1 cellular context compared by ENCODE assay signal in genomic region chr20:32625996-32626395, GRCh38.
TF ChIP-seq lines count a peak whose summit lies in the region.

No MANE protein-coding gene starts in this region.

TF ChIP-seq in K562, 482 proteins besides CTCF, POLR2A, EP300 and RAD21 (continued from another document):
- no peak for TF ChIP-seq ELK3 (CRISPR knock-in tag; IDR thresholded peaks at IDR 0.05)
- no peak for TF ChIP-seq ZNF263 (CRISPR knock-in tag; IDR thresholded peaks at IDR 0.05; ENCODE audit: borderline replicate concordance)
- TF ChIP-seq ZBTB33 (CRISPR knock-in tag; IDR thresholded peaks at IDR 0.05), result no peak
- TF ChIP-seq EGR1 (conservative IDR thresholded peaks at IDR 0.05), result 0 out of 2 replicates have a peak, but pooled peaks have one; percentile 15
- no peak for TF ChIP-seq WHSC1 (IDR thresholded peaks at IDR 0.05; ENCODE audit: low read length)
- TF ChIP-seq SMARCB1 (IDR thresholded peaks at IDR 0.05; ENCODE audit: insufficient read length, low read depth), result no peak
- TF ChIP-seq ZNF780A (CRISPR knock-in tag; IDR thresholded peaks at IDR 0.05), result no peak
- no peak for TF ChIP-seq CBFB (CRISPR knock-in tag; IDR thresholded peaks at IDR 0.05)
- no peak for TF ChIP-seq SMAD2 (IDR thresholded peaks at IDR 0.05; ENCODE audit: low read depth, low read length)
- TF ChIP-seq THRAP3 (IDR thresholded peaks at IDR 0.05; ENCODE audit: borderline replicate concordance), result no peak
- no peak for TF ChIP-seq ZFPM2 (CRISPR knock-in tag; IDR thresholded peaks at IDR 0.05)
- no peak for TF ChIP-seq CBX1 (IDR thresholded peaks at IDR 0.05; ENCODE audit: low read depth)
- TF ChIP-seq MLLT1 (IDR thresholded peaks at IDR 0.05), result no peak
- peak; percentile 72 for TF ChIP-seq POLR2G (IDR thresholded peaks at IDR 0.05; ENCODE audit: low read depth, low read length)
- no peak for TF ChIP-seq ZNF318 (IDR thresholded peaks at IDR 0.05; ENCODE audit: borderline replicate concordance in 1 of 2, low read depth in 1 of 2)
- TF ChIP-seq ARID3A (IDR thresholded peaks at IDR 0.05; ENCODE audit: borderline replicate concordance, low read depth, low read length), result no peak
- TF ChIP-seq MECOM (CRISPR knock-in tag; IDR thresholded peaks at IDR 0.05), result no peak
- TF ChIP-seq HIVEP1 (CRISPR knock-in tag; IDR thresholded peaks at IDR 0.05), result no peak
- TF ChIP-seq RBM15 (IDR thresholded peaks at IDR 0.05; ENCODE audit: insufficient read depth, low read length), result no peak
- TF ChIP-seq CTBP1 (IDR thresholded peaks at IDR 0.05; ENCODE audit: borderline replicate concordance), result no peak
- no peak for TF ChIP-seq ZNF384 (IDR thresholded peaks at IDR 0.05; ENCODE audit: low read depth, low read length)
- 0 out of 2 replicates have a peak, but pooled peaks have one; percentile 16 for TF ChIP-seq E2F1 (CRISPR knock-in tag; IDR thresholded peaks at IDR 0.05)
- no peak for TF ChIP-seq RBBP5 (IDR thresholded peaks at IDR 0.05; ENCODE audit: borderline replicate concordance, insufficient read depth, low read length, poor library complexity, severe bottlenecking)
- TF ChIP-seq ZNF124 (CRISPR knock-in tag; IDR thresholded peaks at IDR 0.05), result no peak
- peak; percentile 51 for TF ChIP-seq RBFOX2 (IDR thresholded peaks at IDR 0.05; ENCODE audit: low read depth, low read length)
- TF ChIP-seq LARP7 (IDR thresholded peaks at IDR 0.05), result no peak
